Comparison of ENCODE assay signal across 12 cellular contexts in the genomic region with DNA sequence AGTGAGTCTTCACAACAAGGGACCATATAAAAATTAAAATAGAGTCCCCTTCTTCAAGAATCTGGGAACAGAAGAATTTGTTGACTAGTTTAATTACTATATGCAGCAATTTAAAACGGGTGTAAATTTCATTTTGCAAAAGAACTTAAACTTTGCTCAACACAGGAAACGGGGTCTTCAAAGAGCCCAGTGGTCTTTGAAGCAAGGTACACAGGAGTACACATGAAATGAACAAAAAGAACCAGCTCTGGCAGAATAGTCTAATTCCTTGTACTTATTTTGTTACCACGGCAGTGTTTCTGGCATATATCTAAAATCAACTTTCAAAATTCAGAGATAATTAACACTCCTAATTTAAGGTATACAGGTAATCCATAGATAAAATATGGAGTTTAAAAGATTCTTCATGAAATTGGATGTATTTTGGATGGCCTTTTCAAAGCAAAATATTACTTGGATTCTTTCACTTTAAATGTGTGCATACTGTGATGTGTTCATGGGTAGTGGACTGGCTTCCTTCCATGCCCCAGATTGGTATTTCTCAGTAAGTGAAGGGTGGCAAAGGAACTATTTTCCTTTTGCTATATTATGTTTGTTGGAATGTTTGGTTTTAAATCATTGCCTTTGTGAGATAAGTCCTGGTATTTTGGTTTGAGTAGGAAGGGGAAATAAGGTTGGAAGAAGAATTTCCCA.
"Had no signal": no experiment of that assay in that cellular context is flagged by ENCODE, and none has a peak within 500 bp of the region (broad histone marks: within the 10 kb centered on the region; RNA-seq: fewer than 3 reads in every experiment).

No MANE protein-coding gene starts in this region.

- H3K9me3 Mint-ChIP-seq: brain; T-helper 1 cell treated with Interleukin-12 subunit alpha and Interleukin-12 subunit beta and Interleukin-4 antibody, amounts not matched to agents 30 μg/mL and 1 μg/mL, for 36 hours had no signal

- H3K27ac ChIP-seq: esophagus muscularis mucosa, pancreas, spleen, WERI-Rb-1 had no signal

- H3K36me3 ChIP-seq: esophagus muscularis mucosa, pancreas, tibial artery, WERI-Rb-1 had no signal

- H3K27ac Mint-ChIP-seq: T-helper 1 cell treated with Interleukin-12 subunit alpha and Interleukin-12 subunit beta and Interleukin-4 antibody, amounts not matched to agents 30 μg/mL and 1 μg/mL, for 36 hours had no signal

- H3K4me3 Mint-ChIP-seq: brain; T-helper 1 cell treated with Interleukin-12 subunit alpha and Interleukin-12 subunit beta and Interleukin-4 antibody, amounts not matched to agents 30 μg/mL and 1 μg/mL, for 36 hours had no signal

- H3K27me3 ChIP-seq: esophagus muscularis mucosa, pancreas, spleen, tibial artery had no signal

- H3K4me3 ChIP-seq: esophagus muscularis mucosa, lung, pancreas, spleen, tibial artery had no signal

- ATAC-seq: pancreas, sciatic nerve had no signal

- H3K27me3 Mint-ChIP-seq: brain had no signal

- H3K4me1 ChIP-seq: esophagus muscularis mucosa, pancreas, spleen had no signal

- H3K9me3 ChIP-seq: esophagus muscularis mucosa, pancreas, spleen, tibial artery had no signal

- DNase-seq: activated CD4-positive, alpha-beta T cell treated with anti-CD3 and anti-CD28 coated beads for 4 hours; cortex of kidney; effector CD4-positive, alpha-beta T cell; pancreas; spleen; tibial artery; WERI-Rb-1 had no signal
